Comparison of ENCODE assay signal across 9 cellular contexts in genomic region chr16:3022697-3023414, GRCh38. TPM values are rescaled to one million over a fixed set of nuclear protein-coding genes. Genes with fewer than 3 reads are reported as not detected.
DNase-seq lines count a peak whose midpoint lies in the region; ATAC-seq, FAIRE-seq and TF ChIP-seq lines count a peak whose summit lies in the region.
"Had no signal": no experiment of that assay in that cellular context is flagged by ENCODE, and none has a peak within 500 bp of the region (broad histone marks: within the 10 kb centered on the region; RNA-seq: fewer than 3 reads in every experiment).

No MANE protein-coding gene starts in this region.

- ATAC-seq in natural killer cell = no peak
- no peak for ATAC-seq in activated CD4-positive, CD25-positive, alpha-beta regulatory T cell treated with anti-CD3 and anti-CD28 coated beads, Interleukin-2, amount 50 U/mL, for 24 hours

- peaks cover 35 to 54% of the 10 kb centered on the region in 2 donors for H3K4me1 Mint-ChIP-seq in natural killer cell

- H3K27ac ChIP-seq in dorsolateral prefrontal cortex = peak overlapping the region in 56 of 59 donors; percentile 73 to 98 (median 92)

- peak overlapping the region; percentile 91 to 92 for H3K27ac Mint-ChIP-seq in natural killer cell

- no peak for TF ChIP-seq CTCF in GM12864 (IDR thresholded peaks at IDR 0.05; ENCODE audit: low read depth, low read length, missing control alignments)
- no peak for TF ChIP-seq CTCF in dorsolateral prefrontal cortex (IDR thresholded peaks at IDR 0.05 in 54 of 56, conservative IDR thresholded peaks at IDR 0.05 in 2 of 56; ENCODE audit: low read depth in 1 of 56, partially characterized antibody in 56 of 56)
- TF ChIP-seq CTCF in natural killer cell (IDR thresholded peaks at IDR 0.05) = no peak

- intact Hi-C loops in dorsolateral prefrontal cortex (cut with DNase I) = loop anchor here in 1 of 2 donors (2.0 kb wide), 1 partner anchor 18 kb away; no protein-coding TSS in a partner anchor
- intact Hi-C loops in natural killer cell (cut with micrococcal nuclease) = no loop called here

- no peaks in the 10 kb centered on the region for H3K9me3 Mint-ChIP-seq in natural killer cell

- H3K27me3 ChIP-seq in dorsolateral prefrontal cortex = peaks cover 0 to 15% (median 5%) of the 10 kb centered on the region in 45 donors

- FAIRE-seq in urothelium cell line (lab: Jason Lieb, UNC) = no peak
- FAIRE-seq: TTC549 had no signal

- no peaks in the 10 kb centered on the region for H3K36me3 Mint-ChIP-seq in natural killer cell

- peak overlapping the region; percentile 94 for H3K4me3 Mint-ChIP-seq in natural killer cell

- H3K4me3 ChIP-seq in GM12864 (ENCODE audit: low read depth, low read length) = peak overlapping the region; percentile 69
- H3K4me3 ChIP-seq in dorsolateral prefrontal cortex = peak overlapping the region; percentile 58 to 99 (median 88)

- DNase-seq in GM12864 (ENCODE audit: low read depth) (no peak), OCI-M1 (lab: John Stamatoyannopoulos, UW) (peak; percentile 22), dorsolateral prefrontal cortex (no peak), natural killer cell (no peak), DMS53 (lab: John Stamatoyannopoulos, UW) (no peak), urothelium cell line (ENCODE audit: low spot score) (no peak)
- DNase-seq in activated effector memory CD4-positive, alpha-beta T cell treated with Interleukin-2 at 50 U/mL for 16 hours = no peak

- no peaks in the 10 kb centered on the region for H3K27me3 Mint-ChIP-seq in natural killer cell (ENCODE audit: low read depth in 2 of 2)

RNA-seq across cellular contexts. Expression of gene HCFC1R1, which starts 0.9 kb away (rescaled TPM):
- total RNA-seq in dorsolateral prefrontal cortex (100 to 1,000 TPM in 12 of 120 experiments, 10 to 100 TPM in 108; 50.9 to 124 (median 83.2) TPM), natural killer cell (10 to 100 TPM; 15.4 to 21.8 (median 16.0) TPM)

RNA-seq across cellular contexts. Expression of gene THOC6, which starts 1.0 kb away (rescaled TPM):
- total RNA-seq in dorsolateral prefrontal cortex = 10 to 100 TPM in 31 of 120 experiments, 1 to 10 TPM in 89; 4.3 to 13.3 (median 8.8) TPM
- 10 to 100 TPM; 17.1 to 21.5 (median 17.2) TPM for total RNA-seq in natural killer cell

RNA-seq across cellular contexts. Expression of gene TNFRSF12A, which starts 2.7 kb away (rescaled TPM):
- 10 to 100 TPM in 3 of 120 experiments, 1 to 10 TPM in 105, under 1 TPM in 9, not detected in 3; 0.58 to 15.6 (median 3.2) TPM for total RNA-seq in dorsolateral prefrontal cortex
- total RNA-seq in natural killer cell = 1 to 10 TPM; 2.4 to 3.7 (median 3.1) TPM

RNA-seq across cellular contexts. Expression of gene CLDN6, which starts 4.9 kb away (rescaled TPM):
- total RNA-seq in dorsolateral prefrontal cortex = 1 to 10 TPM in 3 of 120 experiments, under 1 TPM in 24, not detected in 93; 0.28 to 1.5 (median 0.47) TPM
- not detected for total RNA-seq in natural killer cell

RNA-seq across cellular contexts. Expression of gene CLDN9, which starts 10.1 kb away (rescaled TPM):
- total RNA-seq in dorsolateral prefrontal cortex = 10 to 100 TPM in 1 of 120 experiments, 1 to 10 TPM in 118, under 1 TPM in 1; 0.98 to 11.7 (median 3.4) TPM
- total RNA-seq in natural killer cell = under 1 TPM in 2 of 3 donors, not detected in 1; 0.34 to 0.35 TPM
